9 cellular contexts compared by ENCODE assay signal in genomic region chr10:119370046-119370770, GRCh38.
A peak's percentile ranks its signal among the peaks of the same experiment; 100 is the strongest.
DNase-seq lines count a peak whose midpoint lies in the region; ATAC-seq and TF ChIP-seq lines count a peak whose summit lies in the region.
"Had no signal": no experiment of that assay in that cellular context is flagged by ENCODE, and none has a peak within 500 bp of the region (broad histone marks: within the 10 kb centered on the region; RNA-seq: fewer than 3 reads in every experiment).

No MANE protein-coding gene starts in this region.

- H3K4me3 ChIP-seq in AG04449 (ENCODE audit: low read depth, low read length) = peak overlapping the region; percentile 33

- TF ChIP-seq CTCF in AG04449 (IDR thresholded peaks at IDR 0.05; ENCODE audit: insufficient read depth, low read length, missing control alignments) (no peak), GM13977 (IDR thresholded peaks at IDR 0.05; ENCODE audit: extremely low read depth, insufficient read depth, missing control alignments) (no peak)

- no peaks in the 10 kb centered on the region for H3K9me3 Mint-ChIP-seq in effector memory CD8-positive, alpha-beta T cell
- H3K9me3 Mint-ChIP-seq in naive B cell = peaks cover 0 to 13% (median 10%) of the 10 kb centered on the region in 7 donors
- H3K9me3 Mint-ChIP-seq: T-cell had no signal

- DNase-seq in AG04449 (ENCODE audit: low read depth, low spot score) = peak; percentile 56
- peak; percentile 26 for DNase-seq in HS-5 (ENCODE audit: low read depth)
- peak in 1 of 3 experiments; percentile 8 for DNase-seq in effector memory CD8-positive, alpha-beta T cell
- peak; percentile 36 for DNase-seq in naive B cell
- DNase-seq in SW 1271 (lab: John Stamatoyannopoulos, UW) = no peak
- DNase-seq in NCI-H146 treated with DMSO at 0.1 percent for 48 hours (lab: John Stamatoyannopoulos, UW; ENCODE audit: unreplicated experiment) = no peak
- no peak for DNase-seq in GM13977 (ENCODE audit: low spot score)

- H3K4me1 Mint-ChIP-seq in effector memory CD8-positive, alpha-beta T cell (ENCODE audit: low read depth in 2 of 2) = peaks cover 10 to 17% of the 10 kb centered on the region in 2 donors
- H3K4me1 Mint-ChIP-seq in naive B cell = peaks cover 61 to 81% (median 66%) of the 10 kb centered on the region in 3 donors

- H3K4me3 Mint-ChIP-seq in effector memory CD8-positive, alpha-beta T cell = peak overlapping the region; percentile 33 to 40
- peak overlapping the region; percentile 83 to 98 (median 92) for H3K4me3 Mint-ChIP-seq in naive B cell
- H3K4me3 Mint-ChIP-seq: T-cell had no signal

- H3K27ac Mint-ChIP-seq in effector memory CD8-positive, alpha-beta T cell = peak overlapping the region; percentile 80 to 87
- H3K27ac Mint-ChIP-seq in naive B cell = peak overlapping the region; percentile 97 to 99 (median 98)

- H3K36me3 Mint-ChIP-seq in effector memory CD8-positive, alpha-beta T cell (ENCODE audit: insufficient read depth) = no peaks in the 10 kb centered on the region
- peaks cover 0 to 13% of the 10 kb centered on the region in 2 donors for H3K36me3 Mint-ChIP-seq in naive B cell

- ATAC-seq in effector memory CD8-positive, alpha-beta T cell (replicated peaks) = peak; percentile 55
- ATAC-seq in naive B cell (ENCODE audit: low read depth in 2 of 2) (peak; percentile 31 to 37), HG03175 (IDR thresholded peaks at IDR 0.05; ENCODE audit: unreplicated experiment) (no peak)

- POLR2A ChIA-PET in AG04449 (lab: Yijun Ruan, JAX) = interaction anchor here (0.8 to 2.1 kb wide), 5 partner anchors 31 to 198 kb away, joined by 3 to 10 read pairs (median 3); no protein-coding TSS in a partner anchor

- no peaks in the 10 kb centered on the region for H3K27me3 Mint-ChIP-seq in effector memory CD8-positive, alpha-beta T cell
- H3K27me3 Mint-ChIP-seq in naive B cell = no peaks in the 10 kb centered on the region
- H3K27me3 Mint-ChIP-seq: T-cell had no signal

- CTCF ChIA-PET in AG04449 (lab: Yijun Ruan, JAX) = interaction anchor here (1.3 to 3.4 kb wide), 3 partner anchors 12 to 164 kb away, joined by 3 to 13 read pairs (median 11); partner anchors contain the start of gene GRK5

- in situ Hi-C loops in GM13977 (cut with MboI; ENCODE audit: low pct_unique_long_range_greater_than_20kb, low sequenced_read_pairs, unreplicated experiment) = no loop called here

Comparison
In these comparisons a context has a peak if more than half of its experiments do, and no peak if none do; other contexts are left out.
1. DNase-seq: peak in AG04449 (single experiment), HS-5 (single experiment) and naive B cell (single experiment); none in SW 1271 (0 of 2), NCI-H146 treated with DMSO at 0.1 percent for 48 hours (single experiment) and GM13977 (single experiment).